In the genomic region with DNA sequence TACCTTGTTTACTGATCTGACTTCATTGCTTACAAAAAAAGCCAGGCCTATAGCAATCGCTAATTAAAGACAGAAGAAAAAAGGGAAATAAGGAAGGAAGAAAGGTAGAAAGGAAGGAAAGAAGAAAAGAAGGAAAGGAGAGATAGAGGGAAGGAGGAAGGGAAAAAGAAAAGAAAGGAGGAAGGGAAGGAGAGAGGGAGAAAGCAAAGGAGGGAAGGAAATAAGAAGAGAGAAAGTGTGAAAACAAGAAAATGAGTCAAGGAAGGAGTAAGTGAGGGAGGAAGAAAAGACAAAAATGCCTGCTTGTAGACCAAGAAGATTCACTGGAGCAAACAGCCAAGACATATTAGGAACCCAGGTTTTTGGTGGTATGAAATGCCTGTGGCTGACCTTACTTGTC, we compare ENCODE assay signal across 31 cellular contexts. TPM values are rescaled to one million over a fixed set of nuclear protein-coding genes. Genes with fewer than 3 reads are reported as not detected.
"Had no signal": no experiment of that assay in that cellular context is flagged by ENCODE, and none has a peak within 500 bp of the region (broad histone marks: within the 10 kb centered on the region; RNA-seq: fewer than 3 reads in every experiment).

No MANE protein-coding gene starts in this region.

- H3K27me3 Mint-ChIP-seq: dendritic cell treated with granulocyte-macrophage colony-stimulating factor and Interleukin-4, amounts not matched to agents 40 ng/mL and 50 ng/mL, for 4 days; effector memory CD8-positive, alpha-beta T cell had no signal

- H3K4me3 ChIP-seq: colonic mucosa, esophagus squamous epithelium, gastrocnemius medialis, heart right ventricle, left lung, lower lobe of right lung, mucosa of descending colon had no signal

- H3K9me3 Mint-ChIP-seq: dendritic cell treated with granulocyte-macrophage colony-stimulating factor and Interleukin-4, amounts not matched to agents 40 ng/mL and 50 ng/mL, for 4 days had no signal

- H3K36me3 ChIP-seq: colonic mucosa, esophagus squamous epithelium, gastrocnemius medialis, heart right ventricle, left lung, lower lobe of right lung had no signal

- H3K9me3 ChIP-seq: colonic mucosa, esophagus squamous epithelium, gastrocnemius medialis, heart right ventricle, left lung, lower lobe of right lung, mucosa of descending colon had no signal

- DNase-seq: colonic mucosa; cortex of kidney; effector CD8-positive, alpha-beta T cell; effector memory CD8-positive, alpha-beta T cell; endodermal cell; erythroblast; esophagus squamous epithelium; foreskin fibroblast; foreskin melanocyte; gastrocnemius medialis; glutamatergic neuron; head of caudate nucleus; heart right ventricle; hippocampal formation; left cardiac atrium; left lung; left ventricle myocardium superior; lower lobe of right lung; mesenchymal stem cell; mucosa of descending colon had no signal

- H3K27ac Mint-ChIP-seq: dendritic cell treated with granulocyte-macrophage colony-stimulating factor and Interleukin-4, amounts not matched to agents 40 ng/mL and 50 ng/mL, for 4 days; effector memory CD8-positive, alpha-beta T cell; endodermal cell; mesothelial cell of epicardium had no signal

- H3K27ac ChIP-seq: colonic mucosa, epithelial cell of prostate, esophagus squamous epithelium, gastrocnemius medialis, heart right ventricle, left lung, lower lobe of right lung had no signal

- H3K36me3 Mint-ChIP-seq: mesothelial cell of epicardium had no signal

- H3K4me1 ChIP-seq: colonic mucosa, esophagus squamous epithelium, gastrocnemius medialis, left lung, lower lobe of right lung had no signal

- H3K4me1 Mint-ChIP-seq: endodermal cell, mesothelial cell of epicardium had no signal

- H3K4me3 Mint-ChIP-seq: dendritic cell treated with granulocyte-macrophage colony-stimulating factor and Interleukin-4, amounts not matched to agents 40 ng/mL and 50 ng/mL, for 4 days; effector memory CD8-positive, alpha-beta T cell; endodermal cell; mesothelial cell of epicardium had no signal

- H3K27me3 ChIP-seq: colonic mucosa, esophagus squamous epithelium, gastrocnemius medialis, left lung had no signal

RNA-seq across cellular contexts. Expression of a gene that starts 57.0 kb away (rescaled TPM):
- total RNA-seq: colonic mucosa, dermis microvascular lymphatic vessel endothelial cell, endodermal cell, esophagus mucosa, esophagus squamous epithelium, gastrocnemius medialis, glomerular endothelial cell, heart right ventricle, kidney epithelial cell, left cardiac atrium, left lung, left ventricle myocardium superior, lower leg skin, lower lobe of right lung, lung microvascular endothelial cell, mesenteric fat pad, mesothelial cell of epicardium, mucosa of descending colon had no signal
- polyA plus RNA-seq: heart right ventricle, keratinocyte had no signal
